ENCODE assay signal across 14 cellular contexts in genomic region chr14:60183138-60183537, GRCh38. TPM values are rescaled to one million over a fixed set of nuclear protein-coding genes. Genes with fewer than 3 reads are reported as not detected.
A peak's percentile ranks its signal among the peaks of the same experiment; 100 is the strongest.
DNase-seq lines count a peak whose midpoint lies in the region; ATAC-seq lines count a peak whose summit lies in the region.
"Had no signal": no experiment of that assay in that cellular context is flagged by ENCODE, and none has a peak within 500 bp of the region (broad histone marks: within the 10 kb centered on the region; RNA-seq: fewer than 3 reads in every experiment).

No MANE protein-coding gene starts in this region.

- peaks cover 6% of the 10 kb centered on the region for H3K4me1 ChIP-seq in CD8-positive, alpha-beta memory T cell (ENCODE audit: insufficient read depth, low read length)

- H3K9me3 ChIP-seq in CD8-positive, alpha-beta memory T cell (ENCODE audit: low read length), result no peaks in the 10 kb centered on the region

- intact Hi-C loops in left ventricle myocardium superior (cut with micrococcal nuclease), result loop anchor here (5.0 kb wide), 2 partner anchors 121 to 216 kb away; no protein-coding TSS in a partner anchor

- peak overlapping the region in 3 of 7 donors; percentile 78 to 85 (median 80) for H3K4me3 Mint-ChIP-seq in CD8-positive, alpha-beta memory T cell
- peak overlapping the region; percentile 46 to 91 (median 84) for H3K4me3 Mint-ChIP-seq in immature natural killer cell

- no peaks in the 10 kb centered on the region for H3K36me3 ChIP-seq in CD8-positive, alpha-beta memory T cell (ENCODE audit: insufficient read depth, low read length)
- H3K36me3 ChIP-seq: BLaER1 treated with 17β-estradiol and CSF1 and Interleukin-3, amounts not matched to agents 10 nM and 100 nM; right atrium auricular region had no signal

- POLR2A ChIA-PET in CD8-positive, alpha-beta memory T cell (lab: Charles Lee), result interaction anchor here (0.7 to 1.5 kb wide), 2 partner anchors 18 to 66 kb away, joined by 3 to 9 read pairs; partner anchors contain the start of genes DHRS7 and PPM1A

- H3K27ac Mint-ChIP-seq in CD8-positive, alpha-beta memory T cell, result peak overlapping the region in 6 of 8 donors; percentile 42 to 97 (median 91)
- peak overlapping the region; percentile 94 to 97 (median 95) for H3K27ac Mint-ChIP-seq in immature natural killer cell

- peaks cover 0 to 8% (median 0%) of the 10 kb centered on the region in 5 donors for H3K9me3 Mint-ChIP-seq in CD8-positive, alpha-beta memory T cell
- H3K9me3 Mint-ChIP-seq in immature natural killer cell, result peaks cover 0 to 1% (median 0%) of the 10 kb centered on the region in 6 donors
- H3K9me3 Mint-ChIP-seq: activated T-helper 1 cell treated with anti-CD3 and anti-CD28 coated beads, Interleukin-12 subunit alpha, Interleukin-12 subunit beta, Interleukin-2, Interleukin-4 antibody, amounts not matched to agents 30 ng/mL and 10 ng/mL and 1 ng/mL, durations not matched to agents 14 hours and 24 hours and 36 hours had no signal

- DNase-seq in CD8-positive, alpha-beta memory T cell, result no peak
- no peak for DNase-seq in immature natural killer cell
- no peak for DNase-seq in HUDEP-2 (lab: John Stamatoyannopoulos, UW; ENCODE audit: unreplicated experiment in 76 of 76)
- DNase-seq in left ventricle myocardium superior, result no peak
- no peak for DNase-seq in GM03348 (ENCODE audit: low spot score)
- no peak for DNase-seq in globus pallidus (ENCODE audit: low spot score)
- DNase-seq: activated CD4-positive, alpha-beta T cell treated with anti-CD3 and anti-CD28 coated beads for 1 hour; effector CD4-positive, alpha-beta T cell had no signal

- no peak overlapping the region for H3K27ac ChIP-seq in CD8-positive, alpha-beta memory T cell (ENCODE audit: low read depth, low read length)

- peaks cover 7 to 15% (median 11%) of the 10 kb centered on the region in 3 donors for H3K4me1 Mint-ChIP-seq in CD8-positive, alpha-beta memory T cell
- H3K4me1 Mint-ChIP-seq in immature natural killer cell, result peaks cover 10 to 18% of the 10 kb centered on the region in 2 donors

- no peak overlapping the region for H3K4me3 ChIP-seq in CD8-positive, alpha-beta memory T cell (ENCODE audit: low read length)

- ATAC-seq in GM19395 (IDR thresholded peaks at IDR 0.05; ENCODE audit: unreplicated experiment) (peak; percentile 27), HG03354 (IDR thresholded peaks at IDR 0.05; ENCODE audit: poor library complexity, severe bottlenecking, unreplicated experiment) (peak; percentile 28), left ventricle myocardium superior (no peak)

- H3K27me3 ChIP-seq in CD8-positive, alpha-beta memory T cell (ENCODE audit: insufficient read depth, low read length, poor library complexity, severe bottlenecking), result no peaks in the 10 kb centered on the region
- H3K27me3 ChIP-seq: BLaER1 treated with 17β-estradiol and CSF1 and Interleukin-3, amounts not matched to agents 10 nM and 100 nM; right atrium auricular region had no signal

- H3K36me3 Mint-ChIP-seq in CD8-positive, alpha-beta memory T cell, result peaks cover 0 to 20% (median 0%) of the 10 kb centered on the region in 3 donors
- no peaks in the 10 kb centered on the region for H3K36me3 Mint-ChIP-seq in immature natural killer cell
- H3K36me3 Mint-ChIP-seq: brain had no signal

- peaks cover 0 to 2% of the 10 kb centered on the region in 2 donors for H3K27me3 Mint-ChIP-seq in CD8-positive, alpha-beta memory T cell
- peaks cover 0 to 3% (median 3%) of the 10 kb centered on the region in 3 donors for H3K27me3 Mint-ChIP-seq in immature natural killer cell (ENCODE audit: low read depth in 3 of 3)
- H3K27me3 Mint-ChIP-seq: brain had no signal

- CTCF ChIA-PET in CD8-positive, alpha-beta memory T cell (lab: Charles Lee), result interaction anchor here (0.9 to 7.9 kb wide), 11 partner anchors 12 to 1069 kb away, joined by 3 to 131 read pairs (median 6); partner anchors contain the start of genes DHRS7 and PPM1A

RNA-seq across cellular contexts. Expression of gene DHRS7, which starts 17.9 kb away (rescaled TPM):
- total RNA-seq in CD8-positive, alpha-beta memory T cell, result 10 to 100 TPM; 79.8 to 80.6 TPM
- polyA plus RNA-seq in CD8-positive, alpha-beta memory T cell, result 272 TPM
- 100 to 1,000 TPM; 415 to 674 (median 485) TPM for polyA plus RNA-seq in immature natural killer cell
- total RNA-seq in left ventricle myocardium superior, result 34.2 TPM
